Comparison of ENCODE assay signal across 17 cellular contexts in the genomic region with DNA sequence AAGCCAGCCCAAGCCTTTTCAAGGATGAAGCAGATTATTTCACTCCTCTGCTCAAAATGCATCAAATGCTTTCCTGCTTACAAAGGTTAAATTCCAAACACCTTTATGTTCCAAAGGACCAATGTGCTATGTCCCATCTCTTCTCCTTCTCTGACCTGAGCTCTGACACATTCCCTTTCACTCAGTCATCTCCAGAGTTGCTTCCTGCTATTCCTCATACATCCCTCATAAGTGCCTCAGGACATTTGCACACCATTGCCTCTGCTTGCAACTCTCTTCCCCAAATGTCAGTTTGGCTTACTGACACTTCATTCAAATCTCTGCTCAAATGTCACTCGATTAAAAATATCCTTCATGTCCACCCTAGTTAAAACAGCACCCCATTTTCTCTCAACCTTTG. TPM values are rescaled to one million over a fixed set of nuclear protein-coding genes. Genes with fewer than 3 reads are reported as not detected.
A peak's percentile ranks its signal among the peaks of the same experiment; 100 is the strongest.
DNase-seq lines count a peak whose midpoint lies in the region; TF ChIP-seq lines count a peak whose summit lies in the region.
"Had no signal": no experiment of that assay in that cellular context is flagged by ENCODE, and none has a peak within 500 bp of the region (broad histone marks: within the 10 kb centered on the region; RNA-seq: fewer than 3 reads in every experiment).

No MANE protein-coding gene starts in this region.

- H3K79me2 ChIP-seq in trophoblast cell (ENCODE audit: control insufficient read depth, insufficient read depth, low read length, poor library complexity) = no peaks in the 10 kb centered on the region

- H2BK12ac ChIP-seq in trophoblast cell (ENCODE audit: low read length) = no peak overlapping the region

- H3K23ac ChIP-seq in trophoblast cell (ENCODE audit: low read length) = no peak overlapping the region

- H4K91ac ChIP-seq in trophoblast cell (ENCODE audit: low read depth, low read length) = no peak overlapping the region

- no peak overlapping the region for H4K8ac ChIP-seq in trophoblast cell (ENCODE audit: low read depth, low read length)

- peak overlapping the region; percentile 5 for H2BK120ac ChIP-seq in trophoblast cell (ENCODE audit: insufficient read depth, low read length, poor library complexity)

- no peaks in the 10 kb centered on the region for H3K36me3 ChIP-seq in trophoblast cell (ENCODE audit: control insufficient read depth in 1 of 2, insufficient read depth in 2 of 2, low read length in 2 of 2)
- H3K36me3 ChIP-seq: BE2C had no signal

- H3K18ac ChIP-seq in trophoblast cell (ENCODE audit: low read length) = no peak overlapping the region

- peak; percentile 62 for DNase-seq in ELR (ENCODE audit: low read depth)
- DNase-seq in M059J (ENCODE audit: low read depth) = peak; percentile 56
- DNase-seq in epithelial cell of esophagus (ENCODE audit: low read depth) = peak; percentile 77
- DNase-seq in trophoblast cell = peak; percentile 60 to 91
- DNase-seq in H4 (ENCODE audit: low spot score) = no peak
- no peak for DNase-seq in NCI-H2081 treated with DMSO at 0.1 percent for 48 hours (lab: John Stamatoyannopoulos, UW)
- no peak for DNase-seq in LoVo (ENCODE audit: low spot score)
- DNase-seq: ACHN; BE2C; C1 segment of cervical spinal cord; Caco-2; CD4-positive, CD25-positive, alpha-beta regulatory T cell; CD8-positive, alpha-beta memory T cell; GM23248; HCEC 1CT; HFFc6; KBM-7 had no signal

- H4K12ac ChIP-seq in trophoblast cell (ENCODE audit: low read depth, low read length) = no peak overlapping the region

- H2BK5ac ChIP-seq in trophoblast cell (ENCODE audit: low read depth, low read length, poor library complexity) = no peak overlapping the region

- no peaks in the 10 kb centered on the region for H3K27me3 ChIP-seq in trophoblast cell (ENCODE audit: insufficient read depth, low read length)
- H3K27me3 ChIP-seq: BE2C had no signal

- peaks cover 19 to 22% of the 10 kb centered on the region in 2 experiments for H3K4me1 ChIP-seq in trophoblast cell (ENCODE audit: control insufficient read depth in 1 of 2, insufficient read depth in 2 of 2, low read length in 2 of 2)
- H3K4me1 ChIP-seq: BE2C, Caco-2 had no signal

- H3K9me3 ChIP-seq in trophoblast cell (ENCODE audit: insufficient read depth, low read depth, low read length) = no peaks in the 10 kb centered on the region
- H3K9me3 ChIP-seq: BE2C, Caco-2 had no signal

- H3K4me3 ChIP-seq in epithelial cell of esophagus (ENCODE audit: low read length) (no peak overlapping the region), trophoblast cell (ENCODE audit: low read depth, low read length) (no peak overlapping the region)
- H3K4me3 ChIP-seq: GM23248 had no signal

- no peak overlapping the region for H3K4me2 ChIP-seq in trophoblast cell (ENCODE audit: low read length)

- no CpG with 5 or more reads among the region's 1 CpG for WGBS in trophoblast cell (ENCODE audit: extremely low coverage, insufficient coverage, insufficient read length)

- no peak overlapping the region for H3K4ac ChIP-seq in trophoblast cell (ENCODE audit: low read depth, low read length)

- H3K14ac ChIP-seq in trophoblast cell (ENCODE audit: low read length) = no peak overlapping the region

- peak overlapping the region; percentile 4 for H3K27ac ChIP-seq in trophoblast cell (ENCODE audit: low read depth, low read length)
- H3K27ac ChIP-seq: GM23248 had no signal

- TF ChIP-seq CTCF in epithelial cell of esophagus (IDR thresholded peaks at IDR 0.05; ENCODE audit: insufficient read depth, low read depth, low read length, missing control alignments) = no peak

- H3K79me1 ChIP-seq in trophoblast cell (ENCODE audit: low read length) = peaks cover 43% of the 10 kb centered on the region

- no peak overlapping the region for H2AK5ac ChIP-seq in trophoblast cell (ENCODE audit: low read length)

- no peak overlapping the region for H3K9ac ChIP-seq in trophoblast cell (ENCODE audit: low read length)
- H3K9ac ChIP-seq: GM23248 had no signal

- no peak overlapping the region for H2AFZ ChIP-seq in trophoblast cell (ENCODE audit: insufficient read depth, low read length, poor library complexity)
- H2AFZ ChIP-seq: GM23248 had no signal

RNA-seq across cellular contexts. Expression of gene BMAL1, which starts 53.3 kb away (rescaled TPM):
- total RNA-seq in M059J (2014; rRNA removed; shearing (Covaris generic)) = 27.9 and 34.0 TPM in 2 replicates
- polyA plus RNA-seq in trophoblast cell (2013) = 18.8 and 20.8 TPM in 2 replicates
- 12.1 and 14.2 TPM in 2 replicates for total RNA-seq in H4 (2014; rRNA removed; shearing (Covaris generic))

Comparison
In these comparisons a context has a peak if more than half of its experiments do, and no peak if none do; other contexts are left out.
1. DNase-seq: peak in ELR (single experiment), M059J (single experiment), epithelial cell of esophagus (single experiment) and trophoblast cell (2 of 2); none in H4 (single experiment), NCI-H2081 treated with DMSO at 0.1 percent for 48 hours (single experiment) and LoVo (single experiment).